ENCODE assay signal across 8 cellular contexts in the genomic region with DNA sequence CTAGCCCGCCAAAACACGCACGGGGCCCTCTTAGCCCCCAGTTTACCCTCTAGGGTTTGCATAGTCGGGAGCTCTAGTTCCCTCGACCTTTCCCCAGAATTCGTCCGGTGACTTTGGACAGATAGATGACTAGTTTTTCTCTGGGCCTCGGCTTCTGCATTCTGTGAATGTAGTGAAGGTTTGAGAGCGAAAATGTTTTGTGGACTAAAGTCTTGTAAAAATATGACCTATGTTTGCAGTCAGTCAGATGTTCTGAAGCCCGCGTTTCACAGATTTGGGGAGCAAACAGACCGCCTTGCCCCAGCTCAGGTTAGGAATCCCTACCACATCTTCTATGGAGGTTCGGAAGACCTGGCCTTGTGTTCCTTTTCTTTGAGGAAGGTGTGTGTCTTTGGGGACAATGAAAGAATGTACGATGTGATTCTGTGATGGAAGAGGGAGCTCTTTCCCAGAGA. TPM values are rescaled to one million over a fixed set of nuclear protein-coding genes. Genes with fewer than 3 reads are reported as not detected.
DNase-seq lines count a peak whose midpoint lies in the region; ATAC-seq, FAIRE-seq and TF ChIP-seq lines count a peak whose summit lies in the region.

No MANE protein-coding gene starts in this region.

- TF ChIP-seq CTCF in HepG2 (CRISPR knock-in tag; IDR thresholded peaks at IDR 0.05) (no peak), transverse colon (IDR thresholded peaks at IDR 0.05) (no peak)

- H3K27me3 Mint-ChIP-seq in activated T-cell treated with anti-CD3 and anti-CD28 coated beads, Interleukin-2, amount 50 U/mL, for 72 hours (ENCODE audit: low read depth): no peaks in the 10 kb centered on the region

- FAIRE-seq in HepG2 (lab: Jason Lieb, UNC): no peak

- no peak for DNase-seq in activated T-cell treated with anti-CD3 and anti-CD28 coated beads, Interleukin-2, amount 50 U/mL, for 72 hours
- no peak for DNase-seq in activated T-cell treated with anti-CD3 and anti-CD28 coated beads, Interleukin-2, amount 50 U/mL, for 48 hours
- DNase-seq in HepG2 (ENCODE audit: low spot score) (no peak), transverse colon (no peak), NAMALWA (ENCODE audit: low spot score) (no peak)

- intact Hi-C loops in HepG2 (cut with micrococcal nuclease; ENCODE audit: unreplicated experiment): loop anchor here (2.0 to 5.0 kb wide), 2 partner anchors 37 to 57 kb away; a partner anchor contains a TSS
- intact Hi-C loops in transverse colon (cut with DNase I; ENCODE audit: low total_unique reads): no loop called here

- POLR2A ChIA-PET in HepG2 (lab: Yijun Ruan, JAX): interaction anchor here (1.1 to 2.8 kb wide), 8 partner anchors 9 to 79 kb away, joined by 3 to 21 read pairs (median 6); a partner anchor contains a TSS

- CTCF ChIA-PET in HepG2 (lab: Yijun Ruan, JAX; ENCODE audit: low intra/inter-chr PET ratio, low total read pairs): no interaction called here

- no peak for ATAC-seq in activated T-cell treated with anti-CD3 and anti-CD28 coated beads, Interleukin-2, amount 50 U/mL, for 72 hours (replicated peaks in 1 of 2)
- ATAC-seq in HepG2: peak; percentile 4
- no peak for ATAC-seq in GM21576 (IDR thresholded peaks at IDR 0.05; ENCODE audit: unreplicated experiment)
- ATAC-seq in GM19397 (IDR thresholded peaks at IDR 0.05; ENCODE audit: unreplicated experiment): no peak

- H3K36me3 Mint-ChIP-seq in activated T-cell treated with anti-CD3 and anti-CD28 coated beads, Interleukin-2, amount 50 U/mL, for 72 hours (ENCODE audit: insufficient read depth in 2 of 2): peaks cover 5 to 19% of the 10 kb centered on the region in 2 donors

- in situ Hi-C loops in HepG2 (cut with HindIII; ENCODE audit: extremely low pct_ligation_motif_present, low pct_unique_long_range_greater_than_20kb): no loop called here
- in situ Hi-C loops in transverse colon (cut with MboI; ENCODE audit: low pct_ligation_motif_present in 1 of 4, low pct_unique_long_range_greater_than_20kb in 1 of 4, low sequenced_read_pairs in 3 of 4): no loop called here

- H3K9me3 Mint-ChIP-seq in activated T-cell treated with anti-CD3 and anti-CD28 coated beads, Interleukin-2, amount 50 U/mL, for 72 hours: no peaks in the 10 kb centered on the region

- H3K36me3 ChIP-seq in HepG2 (replicated peaks in 1 of 2; ENCODE audit: control insufficient read depth in 1 of 2, insufficient read depth in 2 of 2, low read length in 2 of 2): peaks cover 0 to 14% of the 10 kb centered on the region in 2 experiments
- H3K36me3 ChIP-seq in transverse colon: no peaks in the 10 kb centered on the region

- H3K27ac ChIP-seq in angular gyrus (ENCODE audit: low read depth, low read length) (peak overlapping the region; percentile 94), HepG2 (ENCODE audit: extremely low read length, insufficient read depth, low read length) (peak overlapping the region; percentile 96), transverse colon (peak overlapping the region; percentile 95 to 99 (median 96))

- H3K4me1 Mint-ChIP-seq in activated T-cell treated with anti-CD3 and anti-CD28 coated beads, Interleukin-2, amount 50 U/mL, for 72 hours (ENCODE audit: low read depth): peaks cover 64% of the 10 kb centered on the region

- no peak overlapping the region for H2AFZ ChIP-seq in HepG2 (ENCODE audit: low read length)

- no peaks in the 10 kb centered on the region for H3K9me3 ChIP-seq in HepG2 (ENCODE audit: low read length)
- no peaks in the 10 kb centered on the region for H3K9me3 ChIP-seq in transverse colon

- H3K4me1 ChIP-seq in HepG2 (ENCODE audit: insufficient read depth, low read length): peaks cover 50% of the 10 kb centered on the region
- H3K4me1 ChIP-seq in transverse colon: peaks cover 35 to 62% (median 50%) of the 10 kb centered on the region in 4 donors

- BruUV-seq in HepG2 (replicated peaks; lab: Mats Ljungman, UMichigan): TSS peak; percentile 87

- H3K27ac Mint-ChIP-seq in activated T-cell treated with anti-CD3 and anti-CD28 coated beads, Interleukin-2, amount 50 U/mL, for 72 hours: peak overlapping the region; percentile 99

- TF ChIP-seq POLR2A in HepG2 (IDR thresholded peaks at IDR 0.05; ENCODE audit: insufficient read depth in 1 of 2, low read depth in 2 of 2, low read length in 2 of 2): no peak
- TF ChIP-seq POLR2A in transverse colon (IDR thresholded peaks at IDR 0.05): no peak

- H3K9ac ChIP-seq in HepG2 (ENCODE audit: insufficient read depth, low read depth, low read length): peak overlapping the region; percentile 99

- H3K27me3 ChIP-seq in HepG2 (ENCODE audit: control insufficient read depth in 1 of 2, insufficient read depth in 2 of 2, low read length in 2 of 2): peaks cover 0 to 4% of the 10 kb centered on the region in 2 experiments; a peak in 1 of 5 replicates
- no peaks in the 10 kb centered on the region for H3K27me3 ChIP-seq in transverse colon

- WGBS in HepG2 (ENCODE audit: low lambda C conversion rate): 2% methylated on average over 12 of the region's 14 CpGs
- WGBS in transverse colon (ENCODE audit: low coverage in 1 of 2), 2 donors: 0% methylated on average over 2 to 14 of the region's 14 CpGs

- H3K4me3 Mint-ChIP-seq in activated T-cell treated with anti-CD3 and anti-CD28 coated beads, Interleukin-2, amount 50 U/mL, for 72 hours: peak overlapping the region; percentile 90 to 92

- TF ChIP-seq EP300 in HepG2 (IDR thresholded peaks at IDR 0.05; ENCODE audit: low read depth in 2 of 2, low read length in 2 of 2) (no peak), HepG2 (CRISPR knock-in tag; IDR thresholded peaks at IDR 0.05; ENCODE audit: borderline replicate concordance) (no peak), transverse colon (IDR thresholded peaks at IDR 0.05; ENCODE audit: low read depth) (no peak)

- H4K20me1 ChIP-seq in HepG2 (ENCODE audit: insufficient read depth, low read length): peaks cover 36% of the 10 kb centered on the region

- no peak for TF ChIP-seq RAD21 in HepG2 (CRISPR knock-in tag; IDR thresholded peaks at IDR 0.05)

- H3K79me2 ChIP-seq in HepG2 (ENCODE audit: insufficient read depth, low read length): peaks cover 92% of the 10 kb centered on the region

- H3K4me3 ChIP-seq in HepG2 (replicated peaks in 1 of 3; ENCODE audit: insufficient read depth in 1 of 3, low read depth in 2 of 3, low read length in 3 of 3) (peak overlapping the region; percentile 93 to 100 (median 96)), transverse colon (peak overlapping the region; percentile 52 to 93 (median 70))

- peak overlapping the region; percentile 74 for H3K4me2 ChIP-seq in HepG2 (ENCODE audit: low read depth, low read length)

RNA-seq across cellular contexts. Expression of a gene that starts 0.4 kb away (rescaled TPM):
- 100 to 1,000 TPM; 287 to 303 TPM for total RNA-seq in activated T-cell treated with anti-CD3 and anti-CD28 coated beads, Interleukin-2, amount 50 U/mL, for 72 hours
- total RNA-seq in HepG2 (2016; rRNA removed; fragmentation: Illumina TruSeq; extraction: Trizol) (556 and 776 TPM in 2 replicates), transverse colon (100 to 1,000 TPM; 108 to 575 (median 330) TPM)
- 326 and 342 TPM in 2 replicates for total RNA-seq in HepG2 (2016; cell fraction: cytosol; rRNA removed; fragmentation: Illumina TruSeq; extraction: Trizol; ENCODE audit: low read depth)
- total RNA-seq in HepG2 (2016; cell fraction: insoluble cytoplasmic fraction; rRNA removed; fragmentation: Illumina TruSeq; extraction: Trizol): 557 and 814 TPM in 2 replicates
- 684 and 739 TPM in 2 replicates for total RNA-seq in HepG2 (2016; cell fraction: membrane; rRNA removed; fragmentation: Illumina TruSeq; extraction: Trizol)
- 202 and 207 TPM in 2 replicates for total RNA-seq in HepG2 (2016; cell fraction: nucleus; rRNA removed; fragmentation: Illumina TruSeq; extraction: Trizol)
- polyA plus RNA-seq in HepG2 (2011; rRNA removed): 389 and 548 TPM in 2 replicates
- polyA plus RNA-seq in HepG2 (2011; cell fraction: cytosol; rRNA removed): 498 and 858 TPM in 2 replicates
- polyA plus RNA-seq in HepG2 (2011; cell fraction: nucleus; rRNA removed): 97.1 and 129 TPM in 2 replicates
- 542 and 600 TPM in 2 replicates for polyA plus RNA-seq in HepG2 (2012)
- 372 and 389 TPM in 2 replicates for polyA plus RNA-seq in HepG2 (2016; cell fraction: cytosol; fragmentation: Illumina TruSeq; extraction: Trizol; ENCODE audit: low read depth)
- polyA plus RNA-seq in HepG2 (2016; cell fraction: insoluble cytoplasmic fraction; fragmentation: Illumina TruSeq; extraction: Trizol; ENCODE audit: low read depth): 673 and 752 TPM in 2 replicates
- polyA plus RNA-seq in HepG2 (2016; cell fraction: membrane; fragmentation: Illumina TruSeq; extraction: Trizol; ENCODE audit: low read depth): 615 and 634 TPM in 2 replicates
- polyA plus RNA-seq in HepG2 (2016; cell fraction: nucleus; fragmentation: Illumina TruSeq; extraction: Trizol; ENCODE audit: insufficient read depth, low read depth): 308 and 323 TPM in 2 replicates
- 40.3 and 86.2 TPM in 2 replicates for polyA minus RNA-seq in HepG2 (2011; rRNA and poly(A)+ RNA removed; ENCODE audit: low replicate concordance)
- 75.1 and 87.3 TPM in 2 replicates for polyA minus RNA-seq in HepG2 (2011; cell fraction: cytosol; rRNA and poly(A)+ RNA removed)
- polyA minus RNA-seq in HepG2 (2011; cell fraction: nucleus; rRNA and poly(A)+ RNA removed): 50.6 and 82.3 TPM in 2 replicates

RNA-seq across cellular contexts. Expression of a gene that starts 0.5 kb away (rescaled TPM):
- total RNA-seq in activated T-cell treated with anti-CD3 and anti-CD28 coated beads, Interleukin-2, amount 50 U/mL, for 72 hours: 10 to 100 TPM; 47.7 to 53.4 TPM
- total RNA-seq in HepG2 (2016; rRNA removed; fragmentation: Illumina TruSeq; extraction: Trizol) (51.9 and 53.6 TPM in 2 replicates), transverse colon (10 to 100 TPM; 43.4 to 64.3 (median 60.5) TPM)
- 8.7 and 10.1 TPM in 2 replicates for total RNA-seq in HepG2 (2016; cell fraction: cytosol; rRNA removed; fragmentation: Illumina TruSeq; extraction: Trizol; ENCODE audit: low read depth)
- total RNA-seq in HepG2 (2016; cell fraction: insoluble cytoplasmic fraction; rRNA removed; fragmentation: Illumina TruSeq; extraction: Trizol): 44.9 and 54.0 TPM in 2 replicates
- 22.7 and 23.9 TPM in 2 replicates for total RNA-seq in HepG2 (2016; cell fraction: membrane; rRNA removed; fragmentation: Illumina TruSeq; extraction: Trizol)
- total RNA-seq in HepG2 (2016; cell fraction: nucleus; rRNA removed; fragmentation: Illumina TruSeq; extraction: Trizol): 37.9 and 43.3 TPM in 2 replicates
- polyA plus RNA-seq in HepG2 (2011; rRNA removed): 48.1 and 64.1 TPM in 2 replicates
- 44.5 and 50.8 TPM in 2 replicates for polyA plus RNA-seq in HepG2 (2011; cell fraction: cytosol; rRNA removed)
- 63.0 and 69.0 TPM in 2 replicates for polyA plus RNA-seq in HepG2 (2011; cell fraction: nucleus; rRNA removed)
- polyA plus RNA-seq in HepG2 (2012): 28.1 and 28.9 TPM in 2 replicates
- 5.9 and 6.3 TPM in 2 replicates for polyA plus RNA-seq in HepG2 (2016; cell fraction: cytosol; fragmentation: Illumina TruSeq; extraction: Trizol; ENCODE audit: low read depth)
- 40.8 and 53.0 TPM in 2 replicates for polyA plus RNA-seq in HepG2 (2016; cell fraction: insoluble cytoplasmic fraction; fragmentation: Illumina TruSeq; extraction: Trizol; ENCODE audit: low read depth)
- 13.1 and 15.2 TPM in 2 replicates for polyA plus RNA-seq in HepG2 (2016; cell fraction: membrane; fragmentation: Illumina TruSeq; extraction: Trizol; ENCODE audit: low read depth)
- 60.2 and 64.7 TPM in 2 replicates for polyA plus RNA-seq in HepG2 (2016; cell fraction: nucleus; fragmentation: Illumina TruSeq; extraction: Trizol; ENCODE audit: insufficient read depth, low read depth)
- polyA minus RNA-seq in HepG2 (2011; rRNA and poly(A)+ RNA removed; ENCODE audit: low replicate concordance): 54.6 and 133 TPM in 2 replicates
- polyA minus RNA-seq in HepG2 (2011; cell fraction: cytosol; rRNA and poly(A)+ RNA removed): 44.0 and 45.3 TPM in 2 replicates
- polyA minus RNA-seq in HepG2 (2011; cell fraction: nucleus; rRNA and poly(A)+ RNA removed): 36.3 and 42.6 TPM in 2 replicates

RNA-seq across cellular contexts. Expression of a gene that starts 36.7 kb away (rescaled TPM):
- 10 to 100 TPM; 42.4 to 42.9 TPM for total RNA-seq in activated T-cell treated with anti-CD3 and anti-CD28 coated beads, Interleukin-2, amount 50 U/mL, for 72 hours
- total RNA-seq in HepG2 (2016; rRNA removed; fragmentation: Illumina TruSeq; extraction: Trizol) (23.5 and 27.1 TPM in 2 replicates), transverse colon (10 to 100 TPM in 2 of 4 donors, 1 to 10 TPM in 2; 5.6 to 19.7 (median 12.9) TPM)
- total RNA-seq in HepG2 (2016; cell fraction: cytosol; rRNA removed; fragmentation: Illumina TruSeq; extraction: Trizol; ENCODE audit: low read depth): 1.7 and 2.5 TPM in 2 replicates
- 22.9 and 26.3 TPM in 2 replicates for total RNA-seq in HepG2 (2016; cell fraction: insoluble cytoplasmic fraction; rRNA removed; fragmentation: Illumina TruSeq; extraction: Trizol)
- 6.1 and 6.8 TPM in 2 replicates for total RNA-seq in HepG2 (2016; cell fraction: membrane; rRNA removed; fragmentation: Illumina TruSeq; extraction: Trizol)
- total RNA-seq in HepG2 (2016; cell fraction: nucleus; rRNA removed; fragmentation: Illumina TruSeq; extraction: Trizol): 15.4 and 15.9 TPM in 2 replicates
- polyA plus RNA-seq in HepG2 (2011; rRNA removed): 21.5 and 24.0 TPM in 2 replicates
- polyA plus RNA-seq in HepG2 (2011; cell fraction: cytosol; rRNA removed): 27.6 and 30.4 TPM in 2 replicates
- polyA plus RNA-seq in HepG2 (2011; cell fraction: nucleus; rRNA removed): 14.3 and 18.3 TPM in 2 replicates
- polyA plus RNA-seq in HepG2 (2012): 15.8 and 20.3 TPM in 2 replicates
- 1.5 and 1.8 TPM in 2 replicates for polyA plus RNA-seq in HepG2 (2016; cell fraction: cytosol; fragmentation: Illumina TruSeq; extraction: Trizol; ENCODE audit: low read depth)
- 18.9 and 21.3 TPM in 2 replicates for polyA plus RNA-seq in HepG2 (2016; cell fraction: insoluble cytoplasmic fraction; fragmentation: Illumina TruSeq; extraction: Trizol; ENCODE audit: low read depth)
- 3.4 and 4.0 TPM in 2 replicates for polyA plus RNA-seq in HepG2 (2016; cell fraction: membrane; fragmentation: Illumina TruSeq; extraction: Trizol; ENCODE audit: low read depth)
- polyA plus RNA-seq in HepG2 (2016; cell fraction: nucleus; fragmentation: Illumina TruSeq; extraction: Trizol; ENCODE audit: insufficient read depth, low read depth): 14.9 and 17.2 TPM in 2 replicates
- 146 and 163 TPM in 2 replicates for polyA minus RNA-seq in HepG2 (2011; rRNA and poly(A)+ RNA removed; ENCODE audit: low replicate concordance)
- polyA minus RNA-seq in HepG2 (2011; cell fraction: cytosol; rRNA and poly(A)+ RNA removed): 15.6 and 17.8 TPM in 2 replicates
- polyA minus RNA-seq in HepG2 (2011; cell fraction: nucleus; rRNA and poly(A)+ RNA removed): 21.8 and 25.9 TPM in 2 replicates

RNA-seq across cellular contexts. Expression of a gene that starts 56.3 kb away (rescaled TPM):
- total RNA-seq in activated T-cell treated with anti-CD3 and anti-CD28 coated beads, Interleukin-2, amount 50 U/mL, for 72 hours: 10 to 100 TPM; 33.1 to 34.9 TPM
- 30.0 and 30.1 TPM in 2 replicates for total RNA-seq in HepG2 (2016; rRNA removed; fragmentation: Illumina TruSeq; extraction: Trizol)
- total RNA-seq in HepG2 (2016; cell fraction: cytosol; rRNA removed; fragmentation: Illumina TruSeq; extraction: Trizol; ENCODE audit: low read depth): 6.0 and 6.4 TPM in 2 replicates
- 25.4 and 26.8 TPM in 2 replicates for total RNA-seq in HepG2 (2016; cell fraction: insoluble cytoplasmic fraction; rRNA removed; fragmentation: Illumina TruSeq; extraction: Trizol)
- total RNA-seq in HepG2 (2016; cell fraction: membrane; rRNA removed; fragmentation: Illumina TruSeq; extraction: Trizol): 16.3 and 17.5 TPM in 2 replicates
- 30.2 and 34.5 TPM in 2 replicates for total RNA-seq in HepG2 (2016; cell fraction: nucleus; rRNA removed; fragmentation: Illumina TruSeq; extraction: Trizol)
- polyA plus RNA-seq in HepG2 (2011; rRNA removed): 8.1 and 10.2 TPM in 2 replicates
- polyA plus RNA-seq in HepG2 (2011; cell fraction: cytosol; rRNA removed): 3.9 and 7.1 TPM in 2 replicates
- 30.4 and 45.7 TPM in 2 replicates for polyA plus RNA-seq in HepG2 (2011; cell fraction: nucleus; rRNA removed)
- polyA plus RNA-seq in HepG2 (2012): 4.8 and 8.9 TPM in 2 replicates
- 3.8 TPM in 2 replicates for polyA plus RNA-seq in HepG2 (2016; cell fraction: cytosol; fragmentation: Illumina TruSeq; extraction: Trizol; ENCODE audit: low read depth)
- polyA plus RNA-seq in HepG2 (2016; cell fraction: insoluble cytoplasmic fraction; fragmentation: Illumina TruSeq; extraction: Trizol; ENCODE audit: low read depth): 26.5 and 31.7 TPM in 2 replicates
- polyA plus RNA-seq in HepG2 (2016; cell fraction: membrane; fragmentation: Illumina TruSeq; extraction: Trizol; ENCODE audit: low read depth): 6.5 and 9.4 TPM in 2 replicates
- 84.2 and 90.7 TPM in 2 replicates for polyA plus RNA-seq in HepG2 (2016; cell fraction: nucleus; fragmentation: Illumina TruSeq; extraction: Trizol; ENCODE audit: insufficient read depth, low read depth)
- polyA minus RNA-seq in HepG2 (2011; rRNA and poly(A)+ RNA removed; ENCODE audit: low replicate concordance): 10.8 and 28.0 TPM in 2 replicates
- 5.3 and 6.1 TPM in 2 replicates for polyA minus RNA-seq in HepG2 (2011; cell fraction: cytosol; rRNA and poly(A)+ RNA removed)
- 8.3 and 15.1 TPM in 2 replicates for polyA minus RNA-seq in HepG2 (2011; cell fraction: nucleus; rRNA and poly(A)+ RNA removed)
- total RNA-seq in transverse colon: 10 to 100 TPM in 1 of 4 donors, 1 to 10 TPM in 3; 1.3 to 69.9 (median 3.6) TPM
